ENCODE assay signal across 35 cellular contexts in genomic region chr17:54046570-54046969, GRCh38.
"Had no signal": no experiment of that assay in that cellular context is flagged by ENCODE, and none has a peak within 500 bp of the region (broad histone marks: within the 10 kb centered on the region; RNA-seq: fewer than 3 reads in every experiment).

No MANE protein-coding gene starts in this region.

- H3K4me3 ChIP-seq: MG63 had no signal

- DNase-seq: Karpas-422, Kasumi-1, MG63, MM.1S, MV-4-11, NCI-H1048, NCI-H1092, NCI-H1092 treated with DMSO at 0.1 percent for 48 hours, NCI-H1105, NCI-H1105 treated with DMSO at 0.1 percent for 48 hours, NCI-H1417, NCI-H1417 treated with DMSO at 0.1 percent for 48 hours, NCI-H1436, NCI-H1436 treated with DMSO at 0.1 percent for 48 hours, NCI-H146, NCI-H1694, NCI-H1694 treated with DMSO at 0.1 percent for 48 hours, NCI-H187, NCI-H187 treated with DMSO at 0.1 percent for 48 hours, NCI-H1930, NCI-H2029, NCI-H2029 treated with DMSO at 0.1 percent for 48 hours, NCI-H2081, NCI-H2081 treated with DMSO at 0.1 percent for 48 hours, NCI-H2107, NCI-H2171, NCI-H2171 treated with DMSO at 0.1 percent for 48 hours, NCI-H2227 treated with DMSO at 0.1 percent for 48 hours, NCI-H226, NCI-H345, NCI-H446, NCI-H446 treated with DMSO at 0.1 percent for 48 hours, NCI-H510A, NCI-H510A treated with DMSO at 0.1 percent for 48 hours, NCI-H524 had no signal

- H3K36me3 ChIP-seq: MG63 had no signal

- H3K27me3 ChIP-seq: MG63 had no signal

- H3K9me3 ChIP-seq: MG63 had no signal
